Comparison of ENCODE assay signal across 22 cellular contexts in genomic region chr1:94310570-94311270, GRCh38.
"Had no signal": no experiment of that assay in that cellular context is flagged by ENCODE, and none has a peak within 500 bp of the region (broad histone marks: within the 10 kb centered on the region; RNA-seq: fewer than 3 reads in every experiment).

No MANE protein-coding gene starts in this region.

- H3K4me1 ChIP-seq: esophagus squamous epithelium, prostate gland, uterus had no signal

- H3K9me3 Mint-ChIP-seq: activated T-cell treated with anti-CD3 and anti-CD28 coated beads, Interleukin-2, amount 50 U/mL, for 72 hours; central memory CD8-positive, alpha-beta T cell; mesothelial cell of epicardium; nephron; stimulated activated naive CD8-positive, alpha-beta T cell treated with anti-CD3 and anti-CD28 coated beads, Interleukin-15, Interleukin-2, amounts not matched to agents 100 ng/mL and 50 ng/mL, for 24 hours had no signal

- H3K36me3 Mint-ChIP-seq: mesothelial cell of epicardium had no signal

- H3K4me3 ChIP-seq: ascending aorta, esophagus squamous epithelium, heart right ventricle, lung, prostate gland, right atrium auricular region, transverse colon, uterus had no signal

- ATAC-seq: activated T-cell treated with anti-CD3 and anti-CD28 coated beads, Interleukin-2, amount 50 U/mL, for 72 hours had no signal

- DNase-seq: activated CD4-positive, alpha-beta T cell treated with anti-CD3 and anti-CD28 coated beads for 1 hour; activated CD4-positive, alpha-beta T cell treated with anti-CD3 and anti-CD28 coated beads, Interleukin-2, amount 50 U/mL, for 4 hours; activated effector memory CD4-positive, alpha-beta T cell treated with anti-CD3 and anti-CD28 coated beads, Interleukin-2, amount 50 U/mL, for 16 hours; activated naive CD4-positive, alpha-beta T cell treated with anti-CD3 and anti-CD28 coated beads, Interleukin-2, amount 50 U/mL, for 16 hours; activated T-cell treated with anti-CD3 and anti-CD28 coated beads, Interleukin-2, amount 50 U/mL, for 72 hours; cortex of kidney; effector CD8-positive, alpha-beta T cell; esophagus squamous epithelium; heart right ventricle; nucleus accumbens; T-helper 2 cell; transverse colon; uterus; WERI-Rb-1 had no signal

- H3K4me1 Mint-ChIP-seq: central memory CD8-positive, alpha-beta T cell had no signal

- H3K27ac Mint-ChIP-seq: activated T-cell treated with anti-CD3 and anti-CD28 coated beads, Interleukin-2, amount 50 U/mL, for 72 hours; mesothelial cell of epicardium; nephron; stimulated activated naive CD8-positive, alpha-beta T cell treated with anti-CD3 and anti-CD28 coated beads, Interleukin-15, Interleukin-2, amounts not matched to agents 100 ng/mL and 50 ng/mL, for 24 hours had no signal

- H3K4me3 Mint-ChIP-seq: activated T-cell treated with anti-CD3 and anti-CD28 coated beads, Interleukin-2, amount 50 U/mL, for 72 hours; central memory CD8-positive, alpha-beta T cell; mesothelial cell of epicardium; nephron; stimulated activated naive CD8-positive, alpha-beta T cell treated with anti-CD3 and anti-CD28 coated beads, Interleukin-15, Interleukin-2, amounts not matched to agents 100 ng/mL and 50 ng/mL, for 24 hours had no signal

- H3K36me3 ChIP-seq: ascending aorta, esophagus squamous epithelium, heart right ventricle, prostate gland, right atrium auricular region, transverse colon, uterus, WERI-Rb-1 had no signal

- H3K27me3 ChIP-seq: ascending aorta, esophagus squamous epithelium, heart right ventricle, right atrium auricular region, transverse colon, uterus had no signal

- H3K9me3 ChIP-seq: ascending aorta, esophagus squamous epithelium, heart right ventricle, prostate gland, right atrium auricular region, transverse colon, uterus had no signal

- H3K27ac ChIP-seq: ascending aorta, esophagus squamous epithelium, prostate gland, right atrium auricular region, transverse colon, uterus, WERI-Rb-1 had no signal

- H3K27me3 Mint-ChIP-seq: stimulated activated naive CD8-positive, alpha-beta T cell treated with anti-CD3 and anti-CD28 coated beads, Interleukin-15, Interleukin-2, amounts not matched to agents 100 ng/mL and 50 ng/mL, for 24 hours had no signal
